ENCODE assay signal across 26 cellular contexts in the genomic region with DNA sequence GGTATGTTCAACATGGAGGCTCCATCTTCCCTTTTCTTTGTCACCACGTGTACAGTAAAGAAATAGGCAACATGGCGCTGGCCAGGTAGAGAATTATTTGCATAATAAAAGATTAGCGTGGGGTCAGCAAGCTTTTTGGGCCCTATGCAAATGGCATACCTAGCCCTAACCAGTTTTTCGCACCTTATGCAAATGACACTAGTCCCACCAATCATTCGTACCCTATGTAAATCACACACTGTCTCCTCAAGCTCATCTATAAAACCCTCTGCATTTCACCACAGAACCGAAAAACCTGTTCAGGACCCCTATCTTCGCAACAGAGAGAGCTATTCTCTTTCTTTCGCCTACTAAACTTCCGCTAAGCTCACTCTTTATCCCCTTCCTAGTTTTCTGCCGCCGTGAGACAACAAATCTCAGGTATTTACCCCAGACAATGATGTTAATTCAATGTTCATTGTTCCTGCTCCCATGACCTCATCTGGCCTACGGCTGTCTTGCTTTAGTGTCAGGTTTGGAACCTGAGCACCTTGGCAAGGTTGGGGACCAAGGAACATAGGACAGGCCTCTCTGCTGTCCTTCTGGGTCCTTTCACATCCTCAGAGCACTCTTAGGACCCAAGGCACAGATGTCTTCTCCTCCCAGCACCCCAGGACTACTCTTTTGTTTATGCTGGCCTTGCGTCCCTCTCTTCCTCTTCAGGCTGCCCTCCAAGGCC.
DNase-seq lines count a peak whose midpoint lies in the region; ATAC-seq and TF ChIP-seq lines count a peak whose summit lies in the region.
"Had no signal": no experiment of that assay in that cellular context is flagged by ENCODE, and none has a peak within 500 bp of the region (broad histone marks: within the 10 kb centered on the region; RNA-seq: fewer than 3 reads in every experiment).

No MANE protein-coding gene starts in this region.

- H3K27me3 ChIP-seq in H9 (ENCODE audit: insufficient read depth, low read length) (no peaks in the 10 kb centered on the region), parathyroid adenoma (ENCODE audit: control insufficient read depth, insufficient read depth, low read length) (no peaks in the 10 kb centered on the region)
- H3K27me3 ChIP-seq: pancreas, testis, uterus had no signal

- no CpG with 5 or more reads among the region's 13 CpGs for WGBS in H9 (ENCODE audit: extremely low coverage, insufficient read length, low lambda C conversion rate)

- TF ChIP-seq CTCF in H9 (conservative IDR thresholded peaks at IDR 0.05) (no peak), parathyroid adenoma (IDR thresholded peaks at IDR 0.05) (no peak)

- H3T11ph ChIP-seq in H9 (ENCODE audit: low read length), result peak overlapping the region; percentile 98

- H3K4ac ChIP-seq in H9 (ENCODE audit: low read depth, low read length), result peak overlapping the region; percentile 77

- H3K4me1 Mint-ChIP-seq in H9, result peaks cover 21 to 28% of the 10 kb centered on the region in 2 experiments

- H2BK20ac ChIP-seq in H9 (ENCODE audit: low read depth, low read length, poor library complexity, severe bottlenecking), result no peak overlapping the region

- H3K23ac ChIP-seq in H9 (ENCODE audit: insufficient read length, low read depth, low read length), result no peak overlapping the region

- DNase-seq in H9 (peak; percentile 88), NCI-H526 treated with DMSO at 0.1 percent for 48 hours (lab: John Stamatoyannopoulos, UW) (peak; percentile 80), iPS DF 4.7 (ENCODE audit: extremely low read depth, low spot score) (peak; percentile 88), T-helper 9 cell (no peak), NCI-H1092 treated with DMSO at 0.1 percent for 48 hours (lab: John Stamatoyannopoulos, UW) (no peak)
- DNase-seq: activated CD4-positive, alpha-beta memory T cell treated with anti-CD3 and anti-CD28 coated beads for 36 hours; activated CD4-positive, CD25-positive, alpha-beta regulatory T cell treated with anti-CD3 and anti-CD28 coated beads, Interleukin-2, amount 50 U/mL, for 72 hours; activated naive CD4-positive, alpha-beta T cell; effector memory CD4-positive, alpha-beta T cell; NCI-H1436 treated with DMSO at 0.1 percent for 48 hours; nephron progenitor cell; pancreas; Right ventricle myocardium superior; stimulated activated CD4-positive, alpha-beta T cell treated with anti-CD3 and anti-CD28 coated beads, Interleukin-2, amount 100 ng/mL, for 24 hours; uterus had no signal

- no peak overlapping the region for H2BK15ac ChIP-seq in H9 (ENCODE audit: low read depth, low read length)

- no peaks in the 10 kb centered on the region for H3K79me2 ChIP-seq in H9 (ENCODE audit: insufficient read depth, low read length)
- H3K79me2 ChIP-seq in parathyroid adenoma, result no peaks in the 10 kb centered on the region

- H3K4me3 Mint-ChIP-seq in H9, result peak overlapping the region; percentile 21 to 49; a peak in 3 of 5 replicates
- H3K4me3 Mint-ChIP-seq: activated CD4-positive, alpha-beta memory T cell treated with anti-CD3 and anti-CD28 coated beads for 36 hours; CD4-positive, alpha-beta memory T cell; HFFc6; nephron progenitor cell; stimulated activated naive CD8-positive, alpha-beta T cell treated with anti-CD3 and anti-CD28 coated beads, Interleukin-15, Interleukin-2, amounts not matched to agents 100 ng/mL and 50 ng/mL, for 24 hours; T-helper 1 cell treated with Interleukin-12 subunit alpha and Interleukin-12 subunit beta and Interleukin-4 antibody, amounts not matched to agents 30 μg/mL and 1 μg/mL, for 36 hours had no signal

- H3K18ac ChIP-seq in H9 (ENCODE audit: insufficient read length, low read depth, low read length), result peak overlapping the region; percentile 89

- no peaks in the 10 kb centered on the region for H3K79me1 ChIP-seq in H9 (ENCODE audit: insufficient read depth, low read depth, low read length, poor library complexity, severe bottlenecking)

- no peak overlapping the region for H3K4me3 ChIP-seq in parathyroid adenoma (ENCODE audit: low read depth, low read length)
- H3K4me3 ChIP-seq: coronary artery, GM12878, lung, pancreas, testis, uterus had no signal

- peak overlapping the region; percentile 2 for H2BK12ac ChIP-seq in H9 (ENCODE audit: insufficient read length, low read depth, low read length)

- H3K27ac ChIP-seq in H9 (ENCODE audit: insufficient read length, low read depth, low read length) (peak overlapping the region; percentile 97), parathyroid adenoma (no peak overlapping the region)
- H3K27ac ChIP-seq: coronary artery, pancreas, testis, uterus had no signal

- no peaks in the 10 kb centered on the region for H3K36me3 ChIP-seq in parathyroid adenoma (ENCODE audit: control insufficient read depth, insufficient read depth, low read length)
- H3K36me3 ChIP-seq: pancreas, uterus had no signal

- H2BK5ac ChIP-seq in H9 (ENCODE audit: insufficient read length, low read length), result peak overlapping the region; percentile 56

- peak overlapping the region; percentile 44 for H2AK5ac ChIP-seq in H9 (ENCODE audit: insufficient read length, low read length)

- peak overlapping the region; percentile 61 for H3K4me2 ChIP-seq in H9 (ENCODE audit: insufficient read depth, insufficient read length, low read length)
- H3K4me2 ChIP-seq in parathyroid adenoma (ENCODE audit: low read length), result no peak overlapping the region

- H4K91ac ChIP-seq in H9 (ENCODE audit: insufficient read length, low read depth, low read length), result peak overlapping the region; percentile 34

- H4K8ac ChIP-seq in H9 (replicated peaks; ENCODE audit: insufficient read length, low read depth, low read length), result no peak overlapping the region

- H3K27ac Mint-ChIP-seq in H9, result peak overlapping the region; percentile 98 to 99 (median 99)
- H3K27ac Mint-ChIP-seq: activated CD4-positive, alpha-beta memory T cell treated with anti-CD3 and anti-CD28 coated beads for 36 hours; CD4-positive, alpha-beta memory T cell; HFFc6; nephron progenitor cell; stimulated activated naive CD8-positive, alpha-beta T cell treated with anti-CD3 and anti-CD28 coated beads, Interleukin-15, Interleukin-2, amounts not matched to agents 100 ng/mL and 50 ng/mL, for 24 hours; T-helper 1 cell treated with Interleukin-12 subunit alpha and Interleukin-12 subunit beta and Interleukin-4 antibody, amounts not matched to agents 30 μg/mL and 1 μg/mL, for 36 hours had no signal

- H3K36me3 Mint-ChIP-seq in H9 (ENCODE audit: insufficient read depth in 1 of 3, low read depth in 3 of 3), result peaks cover 0 to 21% (median 2%) of the 10 kb centered on the region in 3 experiments; a peak in 3 of 7 replicates
- H3K36me3 Mint-ChIP-seq: activated CD4-positive, alpha-beta memory T cell treated with anti-CD3 and anti-CD28 coated beads for 36 hours; CD4-positive, alpha-beta memory T cell had no signal

- H3K4me1 ChIP-seq in H9 (ENCODE audit: insufficient read depth, low read length), result peaks cover 5% of the 10 kb centered on the region; the same call in 1 of the 2 replicates
- H3K4me1 ChIP-seq in parathyroid adenoma, result no peaks in the 10 kb centered on the region
- H3K4me1 ChIP-seq: testis had no signal

- no peaks in the 10 kb centered on the region for H3K23me2 ChIP-seq in H9 (ENCODE audit: insufficient read length, low read depth, low read length, poor library complexity, severe bottlenecking)

- peaks cover 7% of the 10 kb centered on the region for H3K27me3 Mint-ChIP-seq in H9 (ENCODE audit: low read depth)

- H2BK120ac ChIP-seq in H9 (ENCODE audit: low read depth, low read length, poor library complexity, severe bottlenecking), result peak overlapping the region; percentile 97

- peak overlapping the region; percentile 77 for H4K5ac ChIP-seq in H9 (ENCODE audit: insufficient read length, low read depth, low read length)

- H3K9me3 ChIP-seq in H9 (ENCODE audit: control insufficient read depth, low read depth, low read length) (no peaks in the 10 kb centered on the region), parathyroid adenoma (ENCODE audit: control insufficient read depth, low read length) (no peaks in the 10 kb centered on the region)
- H3K9me3 ChIP-seq: pancreas, testis, uterus had no signal

- H4K20me1 ChIP-seq in H9 (ENCODE audit: control insufficient read depth, insufficient read depth, insufficient read length), result no peaks in the 10 kb centered on the region

- H3K14ac ChIP-seq in H9 (ENCODE audit: insufficient read depth, low read length), result peak overlapping the region; percentile 83; the same call in 1 of the 2 replicates

- H3K9ac ChIP-seq in H9 (ENCODE audit: extremely low read depth, insufficient read length, low read length) (peak overlapping the region; percentile 11), parathyroid adenoma (no peak overlapping the region)

- ATAC-seq in GM21515 (IDR thresholded peaks at IDR 0.05; ENCODE audit: unreplicated experiment) (no peak), GM21526 (IDR thresholded peaks at IDR 0.05; ENCODE audit: low FRiP score, unreplicated experiment) (no peak)

- no peak overlapping the region for H3K56ac ChIP-seq in H9 (ENCODE audit: insufficient read length, low read depth, low read length)

- H2AFZ ChIP-seq in H9 (ENCODE audit: low read length), result no peak overlapping the region
- peak overlapping the region; percentile 42 for H2AFZ ChIP-seq in parathyroid adenoma

- peaks cover 5 to 12% of the 10 kb centered on the region in 2 experiments; a peak in 3 of 5 replicates for H3K9me3 Mint-ChIP-seq in H9
- H3K9me3 Mint-ChIP-seq: activated CD4-positive, alpha-beta memory T cell treated with anti-CD3 and anti-CD28 coated beads for 36 hours; CD4-positive, alpha-beta memory T cell; stimulated activated naive CD8-positive, alpha-beta T cell treated with anti-CD3 and anti-CD28 coated beads, Interleukin-15, Interleukin-2, amounts not matched to agents 100 ng/mL and 50 ng/mL, for 24 hours; T-helper 1 cell treated with Interleukin-12 subunit alpha and Interleukin-12 subunit beta and Interleukin-4 antibody, amounts not matched to agents 30 μg/mL and 1 μg/mL, for 36 hours had no signal

Comparison
In these comparisons a context has a peak if more than half of its experiments do, and no peak if none do; other contexts are left out.
1. DNase-seq: peak in H9 (single experiment), NCI-H526 treated with DMSO at 0.1 percent for 48 hours (single experiment) and iPS DF 4.7 (single experiment); none in T-helper 9 cell (single experiment) and NCI-H1092 treated with DMSO at 0.1 percent for 48 hours (single experiment).